Comparison of ENCODE assay signal across 1 cellular context in the genomic region with DNA sequence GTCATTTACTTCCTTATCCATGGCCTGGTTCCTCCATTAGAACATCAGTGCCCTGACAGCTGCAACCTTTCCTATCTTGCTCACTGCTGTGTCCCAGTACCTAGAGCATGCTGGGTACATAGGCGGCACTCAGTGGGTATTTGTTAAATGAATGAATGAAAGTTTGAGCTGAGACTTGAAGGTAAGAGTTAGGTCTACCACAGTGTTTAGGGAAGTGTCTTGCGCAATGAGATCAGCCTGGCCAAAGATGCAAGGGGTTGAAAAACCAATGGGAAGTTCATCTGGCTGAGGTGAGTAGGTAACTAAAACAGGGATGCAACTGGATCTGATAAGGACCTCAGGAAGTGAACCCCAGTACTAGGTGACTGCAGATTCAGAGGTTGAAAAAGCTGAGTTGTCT.
A peak's percentile ranks its signal among the peaks of the same experiment; 100 is the strongest.
TF ChIP-seq lines count a peak whose summit lies in the region.

No MANE protein-coding gene starts in this region.

TF ChIP-seq in K562, 482 proteins besides CTCF, POLR2A, EP300 and RAD21:
- TF ChIP-seq, protein P1, sequence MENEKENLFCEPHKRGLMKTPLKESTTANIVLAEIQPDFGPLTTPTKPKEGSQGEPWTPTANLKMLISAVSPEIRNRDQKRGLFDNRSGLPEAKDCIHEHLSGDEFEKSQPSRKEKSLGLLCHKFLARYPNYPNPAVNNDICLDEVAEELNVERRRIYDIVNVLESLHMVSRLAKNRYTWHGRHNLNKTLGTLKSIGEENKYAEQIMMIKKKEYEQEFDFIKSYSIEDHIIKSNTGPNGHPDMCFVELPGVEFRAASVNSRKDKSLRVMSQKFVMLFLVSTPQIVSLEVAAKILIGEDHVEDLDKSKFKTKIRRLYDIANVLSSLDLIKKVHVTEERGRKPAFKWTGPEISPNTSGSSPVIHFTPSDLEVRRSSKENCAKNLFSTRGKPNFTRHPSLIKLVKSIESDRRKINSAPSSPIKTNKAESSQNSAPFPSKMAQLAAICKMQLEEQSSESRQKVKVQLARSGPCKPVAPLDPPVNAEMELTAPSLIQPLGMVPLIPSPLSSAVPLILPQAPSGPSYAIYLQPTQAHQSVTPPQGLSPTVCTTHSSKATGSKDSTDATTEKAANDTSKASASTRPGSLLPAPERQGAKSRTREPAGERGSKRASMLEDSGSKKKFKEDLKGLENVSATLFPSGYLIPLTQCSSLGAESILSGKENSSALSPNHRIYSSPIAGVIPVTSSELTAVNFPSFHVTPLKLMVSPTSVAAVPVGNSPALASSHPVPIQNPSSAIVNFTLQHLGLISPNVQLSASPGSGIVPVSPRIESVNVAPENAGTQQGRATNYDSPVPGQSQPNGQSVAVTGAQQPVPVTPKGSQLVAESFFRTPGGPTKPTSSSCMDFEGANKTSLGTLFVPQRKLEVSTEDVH (IDR thresholded peaks at IDR 0.05; ENCODE audit: low read depth, partially characterized antibody): no peak
- peak; percentile 89 for TF ChIP-seq CEBPG (CRISPR knock-in tag; IDR thresholded peaks at IDR 0.05)
- peak; percentile 86 to 95 for TF ChIP-seq CEBPG (tag; conservative IDR thresholded peaks at IDR 0.05 in 1 of 2, IDR thresholded peaks at IDR 0.05 in 1 of 2)
- no peak for TF ChIP-seq SMARCC2 (IDR thresholded peaks at IDR 0.05; ENCODE audit: low read depth)
- peak; percentile 99 for TF ChIP-seq CEBPB (tag; IDR thresholded peaks at IDR 0.05)
- no peak for TF ChIP-seq NEUROD1 (IDR thresholded peaks at IDR 0.05; ENCODE audit: borderline replicate concordance, low read depth, low read length, partially characterized antibody)
- peak; percentile 33; the same call in 1 of the 2 replicates for TF ChIP-seq EHMT2 (IDR thresholded peaks at IDR 0.05)
- TF ChIP-seq KAT7 (CRISPR knock-in tag; IDR thresholded peaks at IDR 0.05; ENCODE audit: borderline replicate concordance): no peak
- no peak for TF ChIP-seq TFAP4 (CRISPR knock-in tag; IDR thresholded peaks at IDR 0.05; ENCODE audit: borderline replicate concordance)
- TF ChIP-seq MLX (CRISPR knock-in tag; conservative IDR thresholded peaks at IDR 0.05): no peak
- TF ChIP-seq FOXK2 (conservative IDR thresholded peaks at IDR 0.05 in 1 of 2, IDR thresholded peaks at IDR 0.05 in 1 of 2; ENCODE audit: low read depth in 2 of 2): no peak
- TF ChIP-seq TBP (optimal IDR thresholded peaks at IDR 0.05; ENCODE audit: low read depth, low read length): peak; percentile 26
- no peak for TF ChIP-seq ERF (CRISPR knock-in tag; IDR thresholded peaks at IDR 0.05)
- TF ChIP-seq SPI1 (IDR thresholded peaks at IDR 0.05; ENCODE audit: borderline replicate concordance, low read depth, low read length): peak; percentile 22; the same call in 1 of the 2 replicates
- TF ChIP-seq SMAD4 (CRISPR knock-in tag; conservative IDR thresholded peaks at IDR 0.05): no peak
- TF ChIP-seq IRF9 (tag; IDR thresholded peaks at IDR 0.05): peak; percentile 75; the same call in 1 of the 2 replicates
- 0 out of 2 replicates have a peak, but pooled peaks have one; percentile 8 for TF ChIP-seq CBFA2T3 (IDR thresholded peaks at IDR 0.05)
